23 cellular contexts compared by ENCODE assay signal in the genomic region with DNA sequence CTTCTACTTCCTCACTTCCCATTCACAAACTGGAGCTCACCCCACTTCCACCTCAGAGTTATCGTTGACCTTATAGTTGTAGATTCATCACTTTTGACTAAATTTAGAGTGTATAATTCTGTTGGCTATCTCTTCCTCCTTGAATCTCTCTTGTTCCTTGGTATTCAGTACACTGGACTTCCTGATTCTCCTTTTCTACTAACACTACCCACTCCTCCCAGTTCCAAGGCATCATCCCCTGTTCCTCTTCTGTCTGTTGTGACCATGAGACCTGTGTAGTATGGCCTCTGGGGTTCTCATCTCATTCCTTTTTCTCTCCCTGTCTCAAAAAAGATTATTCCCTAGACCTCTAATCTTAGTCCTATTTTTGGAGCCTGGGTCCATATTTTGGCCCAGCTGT. TPM values are rescaled to one million over a fixed set of nuclear protein-coding genes. Genes with fewer than 3 reads are reported as not detected.
"Had no signal": no experiment of that assay in that cellular context is flagged by ENCODE, and none has a peak within 500 bp of the region (broad histone marks: within the 10 kb centered on the region; RNA-seq: fewer than 3 reads in every experiment).

No MANE protein-coding gene starts in this region.

- H3K9me3 ChIP-seq: MG63, SJCRH30, SK-N-SH had no signal

- H3K4me1 ChIP-seq: SJCRH30 had no signal

- DNase-seq: activated CD4-positive, alpha-beta memory T cell treated with anti-CD3 and anti-CD28 coated beads for 36 hours; activated CD4-positive, alpha-beta T cell treated with anti-CD3 and anti-CD28 coated beads, Interleukin-2, amount 10 ng/mL, durations not matched to agents 24 days and 14 days; activated CD4-positive, CD25-positive, alpha-beta regulatory T cell treated with anti-CD3 and anti-CD28 coated beads, Interleukin-2, amount 50 U/mL, for 72 hours; activated CD8-positive, alpha-beta memory T cell treated with anti-CD3 and anti-CD28 coated beads for 24 hours; activated gamma-delta T cell treated with Interleukin-2 at 50 U/mL for 16 hours; activated naive CD4-positive, alpha-beta T cell treated with anti-CD3 and anti-CD28 coated beads, Interleukin-2, amount 10 ng/mL, durations not matched to agents 7 days and 5 days; activated naive CD8-positive, alpha-beta T cell treated with anti-CD3 and anti-CD28 coated beads for 36 hours; activated T-cell treated with anti-CD3 and anti-CD28 coated beads, Interleukin-2, amount 50 U/mL, for 48 hours; brain microvascular endothelial cell; caudate nucleus; MG63; NCI-H146; NCI-H187 treated with DMSO at 0.1 percent for 48 hours; NCI-H2081 treated with DMSO at 0.1 percent for 48 hours; NCI-H446; NCI-H524; SJCRH30; SK-N-SH had no signal

- H3K27me3 ChIP-seq: brain microvascular endothelial cell, MG63 had no signal

- H3K4me2 ChIP-seq: SK-N-SH had no signal

- H3K36me3 ChIP-seq: brain microvascular endothelial cell, MG63, SJCRH30 had no signal

- H3K27ac ChIP-seq: brain microvascular endothelial cell, SJCRH30 had no signal

- H3K4me1 Mint-ChIP-seq: activated naive CD4-positive, alpha-beta T cell treated with anti-CD3 and anti-CD28 coated beads, Interleukin-2, amount 10 ng/mL, durations not matched to agents 7 days and 5 days had no signal

- H3K4me3 Mint-ChIP-seq: activated CD4-positive, alpha-beta memory T cell treated with anti-CD3 and anti-CD28 coated beads for 36 hours; activated CD4-positive, alpha-beta T cell treated with anti-CD3 and anti-CD28 coated beads, Interleukin-2, amount 10 ng/mL, durations not matched to agents 24 days and 14 days; activated naive CD4-positive, alpha-beta T cell treated with anti-CD3 and anti-CD28 coated beads, Interleukin-2, amount 10 ng/mL, durations not matched to agents 7 days and 5 days; activated naive CD8-positive, alpha-beta T cell treated with anti-CD3 and anti-CD28 coated beads for 36 hours; T-helper 1 cell treated with Interleukin-12 subunit alpha and Interleukin-12 subunit beta and Interleukin-4 antibody, amounts not matched to agents 30 μg/mL and 1 μg/mL, for 36 hours; WTC11 had no signal

- H3K4me3 ChIP-seq: MG63, SJCRH30 had no signal

- ATAC-seq: WTC11 had no signal

- H3K36me3 Mint-ChIP-seq: activated CD4-positive, alpha-beta memory T cell treated with anti-CD3 and anti-CD28 coated beads for 36 hours; activated naive CD4-positive, alpha-beta T cell treated with anti-CD3 and anti-CD28 coated beads, Interleukin-2, amount 10 ng/mL, durations not matched to agents 7 days and 5 days; activated naive CD8-positive, alpha-beta T cell treated with anti-CD3 and anti-CD28 coated beads for 36 hours; WTC11 had no signal

- H3K9me3 Mint-ChIP-seq: activated CD4-positive, alpha-beta memory T cell treated with anti-CD3 and anti-CD28 coated beads for 36 hours; activated naive CD4-positive, alpha-beta T cell treated with anti-CD3 and anti-CD28 coated beads, Interleukin-2, amount 10 ng/mL, durations not matched to agents 7 days and 5 days; activated naive CD8-positive, alpha-beta T cell treated with anti-CD3 and anti-CD28 coated beads for 36 hours; activated T-helper 2 cell treated with anti-CD3 and anti-CD28 coated beads, Interferon-gamma antibody, Interleukin-2, Interleukin-4, amounts not matched to agents 10 μg/mL and 5 μg/mL and 100 μg/mL, durations not matched to agents 14 hours and 24 hours and 36 hours; T-helper 1 cell treated with Interleukin-12 subunit alpha and Interleukin-12 subunit beta and Interleukin-4 antibody, amounts not matched to agents 30 μg/mL and 1 μg/mL, for 36 hours; WTC11 had no signal

RNA-seq across cellular contexts. Expression of gene GPR87, which starts 5.9 kb away (rescaled TPM):
- total RNA-seq: activated naive CD8-positive, alpha-beta T cell treated with anti-CD3 and anti-CD28 coated beads for 36 hours; OCI-LY7; RPMI7951; SJCRH30; WTC11 had no signal

RNA-seq across cellular contexts. Expression of gene P2RY13, which starts 6.8 kb away (rescaled TPM):
- total RNA-seq: activated CD4-positive, alpha-beta memory T cell treated with anti-CD3 and anti-CD28 coated beads for 36 hours; activated CD4-positive, alpha-beta T cell treated with anti-CD3 and anti-CD28 coated beads, Interleukin-2, amount 10 ng/mL, durations not matched to agents 24 days and 14 days; activated naive CD8-positive, alpha-beta T cell treated with anti-CD3 and anti-CD28 coated beads for 36 hours; activated T-helper 2 cell treated with anti-CD3 and anti-CD28 coated beads, Interferon-gamma antibody, Interleukin-2, Interleukin-4, amounts not matched to agents 10 μg/mL and 5 μg/mL and 100 μg/mL, durations not matched to agents 14 hours and 24 hours and 36 hours; OCI-LY7; RPMI7951; SJCRH30; WTC11 had no signal
- polyA plus RNA-seq: SK-N-SH had no signal

RNA-seq across cellular contexts. Expression of gene P2RY14, which starts 44.2 kb away (rescaled TPM):
- total RNA-seq: OCI-LY7, RPMI7951, WTC11 had no signal
- polyA plus RNA-seq: SK-N-SH had no signal
